Comparison of ENCODE assay signal across 18 cellular contexts in genomic region chr2:239564587-239564986, GRCh38.
A peak's percentile ranks its signal among the peaks of the same experiment; 100 is the strongest.
DNase-seq lines count a peak whose midpoint lies in the region; ATAC-seq and TF ChIP-seq lines count a peak whose summit lies in the region.
"Had no signal": no experiment of that assay in that cellular context is flagged by ENCODE, and none has a peak within 500 bp of the region (broad histone marks: within the 10 kb centered on the region; RNA-seq: fewer than 3 reads in every experiment).

No MANE protein-coding gene starts in this region.

- WGBS in suprapubic skin: 93% methylated on average over 10 of the region's 10 CpGs

- H3K36me3 ChIP-seq in KOPT-K1 (ENCODE audit: insufficient read depth, low read length) (no peaks in the 10 kb centered on the region), suprapubic skin (no peaks in the 10 kb centered on the region)
- H3K36me3 ChIP-seq: BLaER1 had no signal

- no peak for ATAC-seq in HG02678 (IDR thresholded peaks at IDR 0.05; ENCODE audit: unreplicated experiment)
- ATAC-seq: HCT116 had no signal

- no peaks in the 10 kb centered on the region for H3K9me3 Mint-ChIP-seq in activated T-cell treated with anti-CD3 and anti-CD28 coated beads, Interleukin-2, amount 50 U/mL, for 24 hours
- H3K9me3 Mint-ChIP-seq: CD14-positive monocyte had no signal

- H3K9me3 ChIP-seq in KOPT-K1 (ENCODE audit: insufficient read depth, low read length, poor library complexity, severe bottlenecking): no peaks in the 10 kb centered on the region
- no peaks in the 10 kb centered on the region for H3K9me3 ChIP-seq in suprapubic skin
- H3K9me3 ChIP-seq: BLaER1 had no signal

- TF ChIP-seq CTCF in suprapubic skin (IDR thresholded peaks at IDR 0.05): no peak

- H3K27me3 Mint-ChIP-seq in activated T-cell treated with anti-CD3 and anti-CD28 coated beads, Interleukin-2, amount 50 U/mL, for 24 hours: peaks cover 13% of the 10 kb centered on the region

- H3K27ac ChIP-seq in KOPT-K1 (ENCODE audit: low read depth, low read length, poor library complexity, severe bottlenecking) (peak overlapping the region; percentile 4), suprapubic skin (no peak overlapping the region)
- H3K27ac ChIP-seq: BLaER1 had no signal

- TF ChIP-seq EP300 in suprapubic skin (IDR thresholded peaks at IDR 0.05): no peak

- no peak overlapping the region for H3K4me3 Mint-ChIP-seq in activated T-cell treated with anti-CD3 and anti-CD28 coated beads, Interleukin-2, amount 50 U/mL, for 24 hours
- H3K4me3 Mint-ChIP-seq: CD14-positive monocyte; CD4-positive, alpha-beta memory T cell; HFFc6 had no signal

- TF ChIP-seq POLR2A in suprapubic skin (IDR thresholded peaks at IDR 0.05): no peak

- H3K36me3 Mint-ChIP-seq in activated T-cell treated with anti-CD3 and anti-CD28 coated beads, Interleukin-2, amount 50 U/mL, for 24 hours (ENCODE audit: low read depth): no peaks in the 10 kb centered on the region
- H3K36me3 Mint-ChIP-seq: CD14-positive monocyte; CD4-positive, alpha-beta memory T cell had no signal

- H3K4me1 Mint-ChIP-seq in activated T-cell treated with anti-CD3 and anti-CD28 coated beads, Interleukin-2, amount 50 U/mL, for 24 hours (ENCODE audit: low read depth): no peaks in the 10 kb centered on the region
- H3K4me1 Mint-ChIP-seq: CD14-positive monocyte; CD4-positive, alpha-beta memory T cell had no signal

- H3K4me1 ChIP-seq in suprapubic skin: peaks cover 5% of the 10 kb centered on the region
- H3K4me1 ChIP-seq: BLaER1 had no signal

- DNase-seq in activated T-cell treated with anti-CD3 and anti-CD28 coated beads, Interleukin-2, amount 50 U/mL, for 24 hours: peak; percentile 11
- DNase-seq in activated T-cell treated with anti-CD3 and anti-CD28 coated beads for 4 hours: no peak
- DNase-seq in mesenteric fat pad (ENCODE audit: low spot score): peak; percentile 67
- DNase-seq in suprapubic skin (ENCODE audit: low spot score in 2 of 2): peak; percentile 26 to 56
- DNase-seq in amygdala (lab: John Stamatoyannopoulos, UW): no peak
- DNase-seq: 8988T; CD4-positive, alpha-beta memory T cell; DMS153; DMS79; GF-D8; GOT3; H7; HFFc6 had no signal

- H3K4me3 ChIP-seq in suprapubic skin: no peak overlapping the region
- H3K4me3 ChIP-seq: BLaER1 had no signal

- H3K27me3 ChIP-seq in suprapubic skin: no peaks in the 10 kb centered on the region
- H3K27me3 ChIP-seq: BLaER1 had no signal

- H3K27ac Mint-ChIP-seq in activated T-cell treated with anti-CD3 and anti-CD28 coated beads, Interleukin-2, amount 50 U/mL, for 24 hours: no peak overlapping the region
- H3K27ac Mint-ChIP-seq: CD14-positive monocyte; CD4-positive, alpha-beta memory T cell; HFFc6 had no signal

Comparison
In these comparisons a context has a peak if more than half of its experiments do, and no peak if none do; other contexts are left out.
1. DNase-seq: peak in activated T-cell treated with anti-CD3 and anti-CD28 coated beads, Interleukin-2, amount 50 U/mL, for 24 hours (single experiment), mesenteric fat pad (single experiment) and suprapubic skin (2 of 2); none in activated T-cell treated with anti-CD3 and anti-CD28 coated beads for 4 hours (single experiment) and amygdala (0 of 56).